ENCODE assay signal across 1 cellular context in the genomic region with DNA sequence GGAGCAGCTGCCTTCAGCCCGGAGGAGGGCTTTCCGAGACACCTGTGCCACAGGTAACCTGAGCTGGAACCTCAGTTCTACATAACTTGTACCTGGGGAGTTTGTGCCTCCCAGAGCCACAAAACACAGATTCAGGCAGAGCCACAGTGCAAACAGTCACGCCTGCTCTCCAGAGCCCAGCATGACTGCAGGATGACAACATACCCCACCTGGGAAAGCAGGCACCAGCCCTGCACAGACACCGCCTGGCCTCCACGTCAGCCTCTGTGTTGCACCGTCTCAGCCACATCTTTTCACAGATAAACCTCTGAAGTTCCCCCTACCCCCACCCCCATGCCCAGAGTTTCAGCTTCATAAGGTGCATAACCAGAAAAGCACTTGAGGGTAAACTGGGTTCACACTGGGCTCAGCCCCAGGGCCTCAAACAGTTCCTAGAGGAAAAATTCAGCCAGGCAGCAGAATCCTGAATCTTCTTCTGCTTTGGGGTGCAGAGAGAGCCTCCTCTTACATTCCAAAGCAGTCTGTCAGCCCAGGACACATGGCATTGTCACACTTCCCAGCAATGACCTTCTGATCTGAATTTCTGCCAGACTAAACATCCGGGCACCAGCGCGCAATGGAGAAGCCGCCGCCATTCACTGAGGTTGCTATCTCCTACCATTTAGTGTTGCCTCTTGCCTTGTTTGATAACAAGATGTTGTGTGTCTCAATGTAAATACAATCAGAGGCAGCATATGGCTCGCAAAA.
TF ChIP-seq lines count a peak whose summit lies in the region.

No MANE protein-coding gene starts in this region.

TF ChIP-seq in K562, 482 proteins besides CTCF, POLR2A, EP300 and RAD21 (continued from another document and continues in another):
- TF ChIP-seq ETV6 (IDR thresholded peaks at IDR 0.05; ENCODE audit: borderline replicate concordance in 1 of 2, low read depth in 2 of 2, low read length in 1 of 2), result no peak
- TF ChIP-seq ETV6 (CRISPR knock-in tag; IDR thresholded peaks at IDR 0.05; ENCODE audit: borderline replicate concordance), result no peak
- no peak for TF ChIP-seq CBX1 (IDR thresholded peaks at IDR 0.05; ENCODE audit: low read depth)
- TF ChIP-seq, protein P1, sequence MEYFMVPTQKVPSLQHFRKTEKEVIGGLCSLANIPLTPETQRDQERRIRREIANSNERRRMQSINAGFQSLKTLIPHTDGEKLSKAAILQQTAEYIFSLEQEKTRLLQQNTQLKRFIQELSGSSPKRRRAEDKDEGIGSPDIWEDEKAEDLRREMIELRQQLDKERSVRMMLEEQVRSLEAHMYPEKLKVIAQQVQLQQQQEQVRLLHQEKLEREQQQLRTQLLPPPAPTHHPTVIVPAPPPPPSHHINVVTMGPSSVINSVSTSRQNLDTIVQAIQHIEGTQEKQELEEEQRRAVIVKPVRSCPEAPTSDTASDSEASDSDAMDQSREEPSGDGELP (CRISPR knock-in tag; IDR thresholded peaks at IDR 0.05; ENCODE audit: borderline replicate concordance), result peak; percentile 39; the same call in 1 of the 2 replicates
- no peak for TF ChIP-seq NKRF (IDR thresholded peaks at IDR 0.05; ENCODE audit: borderline replicate concordance)
- no peak for TF ChIP-seq PTRF (tag; IDR thresholded peaks at IDR 0.05)
- TF ChIP-seq FOXJ2 (tag; IDR thresholded peaks at IDR 0.05), result no peak
- TF ChIP-seq, protein P2, sequence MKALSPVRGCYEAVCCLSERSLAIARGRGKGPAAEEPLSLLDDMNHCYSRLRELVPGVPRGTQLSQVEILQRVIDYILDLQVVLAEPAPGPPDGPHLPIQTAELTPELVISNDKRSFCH (CRISPR knock-in tag; IDR thresholded peaks at IDR 0.05), result no peak
- TF ChIP-seq, protein P2 (tag; IDR thresholded peaks at IDR 0.05), result peak; percentile 57
- TF ChIP-seq, protein P3, sequence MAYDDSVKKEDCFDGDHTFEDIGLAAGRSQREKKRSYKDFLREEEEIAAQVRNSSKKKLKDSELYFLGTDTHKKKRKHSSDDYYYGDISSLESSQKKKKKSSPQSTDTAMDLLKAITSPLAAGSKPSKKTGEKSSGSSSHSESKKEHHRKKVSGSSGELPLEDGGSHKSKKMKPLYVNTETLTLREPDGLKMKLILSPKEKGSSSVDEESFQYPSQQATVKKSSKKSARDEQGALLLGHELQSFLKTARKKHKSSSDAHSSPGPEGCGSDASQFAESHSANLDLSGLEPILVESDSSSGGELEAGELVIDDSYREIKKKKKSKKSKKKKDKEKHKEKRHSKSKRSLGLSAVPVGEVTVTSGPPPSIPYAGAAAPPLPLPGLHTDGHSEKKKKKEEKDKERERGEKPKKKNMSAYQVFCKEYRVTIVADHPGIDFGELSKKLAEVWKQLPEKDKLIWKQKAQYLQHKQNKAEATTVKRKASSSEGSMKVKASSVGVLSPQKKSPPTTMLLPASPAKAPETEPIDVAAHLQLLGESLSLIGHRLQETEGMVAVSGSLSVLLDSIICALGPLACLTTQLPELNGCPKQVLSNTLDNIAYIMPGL (CRISPR knock-in tag; IDR thresholded peaks at IDR 0.05), result no peak
- TF ChIP-seq, protein P4, sequence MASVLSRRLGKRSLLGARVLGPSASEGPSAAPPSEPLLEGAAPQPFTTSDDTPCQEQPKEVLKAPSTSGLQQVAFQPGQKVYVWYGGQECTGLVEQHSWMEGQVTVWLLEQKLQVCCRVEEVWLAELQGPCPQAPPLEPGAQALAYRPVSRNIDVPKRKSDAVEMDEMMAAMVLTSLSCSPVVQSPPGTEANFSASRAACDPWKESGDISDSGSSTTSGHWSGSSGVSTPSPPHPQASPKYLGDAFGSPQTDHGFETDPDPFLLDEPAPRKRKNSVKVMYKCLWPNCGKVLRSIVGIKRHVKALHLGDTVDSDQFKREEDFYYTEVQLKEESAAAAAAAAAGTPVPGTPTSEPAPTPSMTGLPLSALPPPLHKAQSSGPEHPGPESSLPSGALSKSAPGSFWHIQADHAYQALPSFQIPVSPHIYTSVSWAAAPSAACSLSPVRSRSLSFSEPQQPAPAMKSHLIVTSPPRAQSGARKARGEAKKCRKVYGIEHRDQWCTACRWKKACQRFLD (CRISPR knock-in tag; IDR thresholded peaks at IDR 0.05), result peak; percentile 64; the same call in 1 of the 2 replicates
- no peak for TF ChIP-seq RFX1 (IDR thresholded peaks at IDR 0.05)
- TF ChIP-seq CBFA2T2 (conservative IDR thresholded peaks at IDR 0.05), result peak; percentile 50; the same call in 1 of the 2 replicates
- no peak for TF ChIP-seq ZNF3 (CRISPR knock-in tag; IDR thresholded peaks at IDR 0.05)
- TF ChIP-seq BHLHE40 (IDR thresholded peaks at IDR 0.05; ENCODE audit: low read length), result 0 out of 2 replicates have a peak, but pooled peaks have one; percentile 16
- no peak for TF ChIP-seq PHTF2 (CRISPR knock-in tag; IDR thresholded peaks at IDR 0.05)
- no peak for TF ChIP-seq DDX20 (tag; IDR thresholded peaks at IDR 0.05; ENCODE audit: low read depth)
- no peak for TF ChIP-seq JUNB (CRISPR knock-in tag; conservative IDR thresholded peaks at IDR 0.05)
- TF ChIP-seq SP2 (IDR thresholded peaks at IDR 0.05; ENCODE audit: extremely low read depth, low read depth, low read length, poor library complexity, severe bottlenecking), result no peak
- peak; percentile 84 for TF ChIP-seq ZNF766 (CRISPR knock-in tag; conservative IDR thresholded peaks at IDR 0.05)
- TF ChIP-seq PTBP1 (IDR thresholded peaks at IDR 0.05; ENCODE audit: low read depth, low read length), result no peak
- no peak for TF ChIP-seq RUNX1 (IDR thresholded peaks at IDR 0.05; ENCODE audit: low read depth)
- no peak for TF ChIP-seq BCOR (IDR thresholded peaks at IDR 0.05)
- TF ChIP-seq NCOR1 (IDR thresholded peaks at IDR 0.05), result peak; percentile 55; the same call in 1 of the 2 replicates
- no peak for TF ChIP-seq TSC22D4 (tag; IDR thresholded peaks at IDR 0.05)
- TF ChIP-seq SNAPC5 (CRISPR knock-in tag; IDR thresholded peaks at IDR 0.05), result no peak
- peak; percentile 7; the same call in 1 of the 2 replicates for TF ChIP-seq TAL1 (IDR thresholded peaks at IDR 0.05)
- TF ChIP-seq ZHX1 (conservative IDR thresholded peaks at IDR 0.05; ENCODE audit: low read length), result no peak
- TF ChIP-seq YBX1 (IDR thresholded peaks at IDR 0.05), result no peak
- 0 out of 2 replicates have a peak, but pooled peaks have one; percentile 14 for TF ChIP-seq L3MBTL2 (IDR thresholded peaks at IDR 0.05)
- peak; percentile 65 for TF ChIP-seq CBFA2T3 (IDR thresholded peaks at IDR 0.05)
- no peak for TF ChIP-seq ZNF277 (CRISPR knock-in tag; IDR thresholded peaks at IDR 0.05; ENCODE audit: borderline replicate concordance)
- no peak for TF ChIP-seq ZNF586 (CRISPR knock-in tag; conservative IDR thresholded peaks at IDR 0.05)
- TF ChIP-seq NR3C1 (CRISPR knock-in tag; IDR thresholded peaks at IDR 0.05), result no peak
- no peak for TF ChIP-seq UBTF (IDR thresholded peaks at IDR 0.05; ENCODE audit: borderline replicate concordance in 1 of 2, low read depth in 2 of 2, low read length in 2 of 2)
- no peak for TF ChIP-seq KHSRP (IDR thresholded peaks at IDR 0.05)
- TF ChIP-seq ATF1 (CRISPR knock-in tag; IDR thresholded peaks at IDR 0.05), result no peak
- no peak for TF ChIP-seq ATF1 (tag; IDR thresholded peaks at IDR 0.05)
- 0 out of 2 replicates have a peak, but pooled peaks have one; percentile 6 for TF ChIP-seq NFIC (IDR thresholded peaks at IDR 0.05)
- no peak for TF ChIP-seq TAF1 (IDR thresholded peaks at IDR 0.05; ENCODE audit: control insufficient read depth, extremely low read depth, insufficient read depth, low read length, severe bottlenecking)
- no peak for TF ChIP-seq ZNF778 (CRISPR knock-in tag; IDR thresholded peaks at IDR 0.05)
- TF ChIP-seq SMAD4 (CRISPR knock-in tag; conservative IDR thresholded peaks at IDR 0.05), result peak; percentile 67; the same call in 1 of the 2 replicates
- no peak for TF ChIP-seq ZNF165 (CRISPR knock-in tag; IDR thresholded peaks at IDR 0.05; ENCODE audit: borderline replicate concordance)
- TF ChIP-seq CBX2 (IDR thresholded peaks at IDR 0.05; ENCODE audit: insufficient read depth, low read length, poor library complexity, severe bottlenecking), result no peak
- no peak for TF ChIP-seq RBM34 (IDR thresholded peaks at IDR 0.05; ENCODE audit: borderline replicate concordance, insufficient read depth, low read length)
- TF ChIP-seq XRCC4 (IDR thresholded peaks at IDR 0.05; ENCODE audit: extremely low read depth, insufficient read depth, insufficient read length), result no peak
- TF ChIP-seq ZNF696 (CRISPR knock-in tag; conservative IDR thresholded peaks at IDR 0.05), result no peak
- TF ChIP-seq MTA3 (IDR thresholded peaks at IDR 0.05; ENCODE audit: borderline replicate concordance), result no peak
